Comparison of ENCODE assay signal across 8 cellular contexts in genomic region chr1:243287652-243288051, GRCh38. TPM values are rescaled to one million over a fixed set of nuclear protein-coding genes. Genes with fewer than 3 reads are reported as not detected.
DNase-seq lines count a peak whose midpoint lies in the region; ATAC-seq and TF ChIP-seq lines count a peak whose summit lies in the region.

No MANE protein-coding gene starts in this region.

- H3K4me1 ChIP-seq in ovary (ENCODE audit: insufficient read depth): peaks cover 1% of the 10 kb centered on the region

- ATAC-seq in GM18505 (IDR thresholded peaks at IDR 0.05; ENCODE audit: unreplicated experiment): peak; percentile 98

- TF ChIP-seq CTCF in brain microvascular endothelial cell (IDR thresholded peaks at IDR 0.05; ENCODE audit: low read depth, low read length, missing control alignments): no peak
- no peak for TF ChIP-seq CTCF in ovary (IDR thresholded peaks at IDR 0.05)

- TF ChIP-seq POLR2A in GM18505 (IDR thresholded peaks at IDR 0.05; ENCODE audit: borderline replicate concordance, extremely low read depth, insufficient read depth, insufficient read length) (no peak), ovary (IDR thresholded peaks at IDR 0.05) (no peak)

- H3K4me3 ChIP-seq in brain microvascular endothelial cell (ENCODE audit: low read depth, low read length) (no peak overlapping the region), ovary (no peak overlapping the region)

- WGBS in ovary, 3 donors: 53 to 57% (median 53%) methylated on average over 1 of the region's 1 CpG

- TF ChIP-seq EP300 in ovary (IDR thresholded peaks at IDR 0.05): no peak

- no peaks in the 10 kb centered on the region for H3K9me3 ChIP-seq in ovary

- in situ Hi-C loops in brain microvascular endothelial cell (cut with HindIII; ENCODE audit: low pct_ligation_motif_present, low sequenced_read_pairs): no loop called here

- peak overlapping the region; percentile 74 for H3K27ac ChIP-seq in brain microvascular endothelial cell
- no peak overlapping the region for H3K27ac ChIP-seq in ovary

- intact Hi-C loops in ovary (cut with DNase I): no loop called here

- H3K36me3 ChIP-seq in brain microvascular endothelial cell (replicated peaks) (peaks cover 7% of the 10 kb centered on the region), ovary (no peaks in the 10 kb centered on the region)

- H3K27me3 ChIP-seq in brain microvascular endothelial cell (replicated peaks) (no peaks in the 10 kb centered on the region), ovary (no peaks in the 10 kb centered on the region)

- peak; percentile 96 for DNase-seq in HCEC 1CT
- DNase-seq in MV-4-11 (lab: John Stamatoyannopoulos, UW): peak; percentile 94
- peak; percentile 69 for DNase-seq in brain microvascular endothelial cell
- peak; percentile 34 for DNase-seq in midbrain (lab: John Stamatoyannopoulos, UW)
- no peak for DNase-seq in ovary
- no peak for DNase-seq in COR-L47 (lab: John Stamatoyannopoulos, UW)
- no peak for DNase-seq in stimulated activated CD4-positive, alpha-beta T cell treated with anti-CD3 and anti-CD28 coated beads, Interleukin-2, amount 100 ng/mL, for 48 hours

RNA-seq across cellular contexts. Expression of gene SDCCAG8, which starts 31.8 kb away (rescaled TPM):
- total RNA-seq in ovary: 10 to 100 TPM; 29.1 to 45.9 (median 32.3) TPM
- polyA plus RNA-seq in ovary: 10 to 100 TPM; 19.8 to 27.0 TPM

RNA-seq across cellular contexts. Expression of gene CEP170, which starts 32.6 kb away (rescaled TPM):
- 10 to 100 TPM; 30.7 to 66.4 (median 54.2) TPM for total RNA-seq in ovary
- 10 to 100 TPM; 16.4 to 25.6 TPM for polyA plus RNA-seq in ovary

Comparison
In these comparisons a context has a peak if more than half of its experiments do, and no peak if none do; other contexts are left out.
1. DNase-seq: peak in HCEC 1CT (single experiment), MV-4-11 (single experiment), brain microvascular endothelial cell (single experiment) and midbrain (single experiment); none in ovary (0 of 5), COR-L47 (single experiment) and stimulated activated CD4-positive, alpha-beta T cell treated with anti-CD3 and anti-CD28 coated beads, Interleukin-2, amount 100 ng/mL, for 48 hours (0 of 2).